Comparison of ENCODE assay signal across 24 cellular contexts in genomic region chr13:77047649-77048343, GRCh38. TPM values are rescaled to one million over a fixed set of nuclear protein-coding genes. Genes with fewer than 3 reads are reported as not detected.
DNase-seq lines count a peak whose midpoint lies in the region; ATAC-seq and TF ChIP-seq lines count a peak whose summit lies in the region.
"Had no signal": no experiment of that assay in that cellular context is flagged by ENCODE, and none has a peak within 500 bp of the region (broad histone marks: within the 10 kb centered on the region; RNA-seq: fewer than 3 reads in every experiment).

No MANE protein-coding gene starts in this region.

- H3K4me3 Mint-ChIP-seq in GM23338, result no peak overlapping the region
- no peak overlapping the region for H3K4me3 Mint-ChIP-seq in T-helper 17 cell
- no peak overlapping the region for H3K4me3 Mint-ChIP-seq in effector memory CD8-positive, alpha-beta T cell
- H3K4me3 Mint-ChIP-seq: activated naive CD4-positive, alpha-beta T cell treated with anti-CD3 and anti-CD28 coated beads for 36 hours; activated T-cell treated with anti-CD3 and anti-CD28 coated beads, Interleukin-2, amount 50 U/mL, for 4 hours; HFFc6; memory B cell had no signal

- no peaks in the 10 kb centered on the region for H3F3A ChIP-seq in GM23338 (replicated peaks; ENCODE audit: low read depth)

- peaks cover 3% of the 10 kb centered on the region for H3K27me3 Mint-ChIP-seq in GM23338 (ENCODE audit: insufficient read depth, low read depth, poor library complexity)
- no peaks in the 10 kb centered on the region for H3K27me3 Mint-ChIP-seq in T-helper 17 cell
- no peaks in the 10 kb centered on the region for H3K27me3 Mint-ChIP-seq in effector memory CD8-positive, alpha-beta T cell
- H3K27me3 Mint-ChIP-seq: memory B cell had no signal

- no peaks in the 10 kb centered on the region; the same call in 1 of the 2 replicates for H3K36me3 ChIP-seq in GM23338 (ENCODE audit: insufficient read depth)
- peaks cover 57% of the 10 kb centered on the region for H3K36me3 ChIP-seq in neutrophil

- peaks cover 17% of the 10 kb centered on the region for H3K9me3 Mint-ChIP-seq in GM23338
- H3K9me3 Mint-ChIP-seq in effector memory CD8-positive, alpha-beta T cell, result no peaks in the 10 kb centered on the region
- H3K9me3 Mint-ChIP-seq: activated naive CD4-positive, alpha-beta T cell treated with anti-CD3 and anti-CD28 coated beads for 36 hours; activated T-cell treated with anti-CD3 and anti-CD28 coated beads, Interleukin-2, amount 50 U/mL, for 4 hours; HFFc6; memory B cell had no signal

- DNase-seq in GM23338 (ENCODE audit: low spot score) (no peak), T-helper 17 cell (no peak), DMS114 treated with DMSO at 0.1 percent for 48 hours (lab: John Stamatoyannopoulos, UW; ENCODE audit: unreplicated experiment) (no peak), NCI-H446 (lab: John Stamatoyannopoulos, UW) (no peak), NCI-H1048 (lab: John Stamatoyannopoulos, UW) (no peak)
- no peak for DNase-seq in effector memory CD8-positive, alpha-beta T cell
- DNase-seq: activated naive CD4-positive, alpha-beta T cell treated with anti-CD3 and anti-CD28 coated beads for 36 hours; activated T-cell treated with anti-CD3 and anti-CD28 coated beads, Interleukin-2, amount 50 U/mL, for 4 hours; aorta; cortex of kidney; HFFc6; left colon; MM.1S; NCI-H1436; NCI-H510A; PC-9; Right ventricle myocardium superior; stimulated activated CD4-positive, alpha-beta T cell treated with anti-CD3 and anti-CD28 coated beads, Interleukin-4, amount 100 ng/mL, for 1 hour; stimulated activated naive CD4-positive, alpha-beta T cell had no signal

- H3K27ac Mint-ChIP-seq in GM23338, result no peak overlapping the region
- peak overlapping the region; percentile 61 for H3K27ac Mint-ChIP-seq in T-helper 17 cell
- H3K27ac Mint-ChIP-seq in effector memory CD8-positive, alpha-beta T cell, result peak overlapping the region; percentile 12 to 72
- H3K27ac Mint-ChIP-seq: HFFc6 had no signal

- H3K27me3 ChIP-seq in GM23338 (ENCODE audit: insufficient read depth) (no peaks in the 10 kb centered on the region), neutrophil (no peaks in the 10 kb centered on the region)
- H3K27me3 ChIP-seq: right atrium auricular region had no signal

- peak; percentile 54 for ATAC-seq in GM23338
- no peak for ATAC-seq in T-helper 17 cell
- ATAC-seq in effector memory CD8-positive, alpha-beta T cell (replicated peaks), result no peak
- ATAC-seq: activated T-cell treated with anti-CD3 and anti-CD28 coated beads, Interleukin-2, amount 50 U/mL, for 4 hours; left colon had no signal

- H3K4me1 ChIP-seq in GM23338 (ENCODE audit: insufficient read depth), result peaks cover 12% of the 10 kb centered on the region; the same call in 1 of the 2 replicates
- peaks cover 17 to 22% of the 10 kb centered on the region in 2 experiments for H3K4me1 ChIP-seq in neutrophil (ENCODE audit: control insufficient read depth in 1 of 2, insufficient read depth in 1 of 2, low read depth in 1 of 2, low read length in 1 of 2)
- H3K4me1 ChIP-seq: parathyroid adenoma, right atrium auricular region had no signal

- no peaks in the 10 kb centered on the region for H3K9me2 ChIP-seq in GM23338 (ENCODE audit: insufficient read depth)

- H3K4me3 ChIP-seq in GM23338 (no peak overlapping the region), neutrophil (ENCODE audit: low read depth in 1 of 2, low read length in 1 of 2) (no peak overlapping the region)
- H3K4me3 ChIP-seq: PC-9, right atrium auricular region, thoracic aorta had no signal

- H3K27ac ChIP-seq in GM23338 (ENCODE audit: low read depth) (0 out of 2 replicates have a peak overlapping the region, but pooled peaks have one; percentile 22), neutrophil (peak overlapping the region; percentile 79)
- H3K27ac ChIP-seq: parathyroid adenoma, PC-9, right atrium auricular region, thoracic aorta had no signal

- H3K9me3 ChIP-seq in T-helper 17 cell (ENCODE audit: control insufficient read depth, low read length, poor library complexity, severe bottlenecking), result no peaks in the 10 kb centered on the region
- no peaks in the 10 kb centered on the region for H3K9me3 ChIP-seq in neutrophil
- H3K9me3 ChIP-seq: right atrium auricular region, thoracic aorta had no signal

- peaks cover 48% of the 10 kb centered on the region for H3K36me3 Mint-ChIP-seq in GM23338 (ENCODE audit: low read depth)
- peaks cover 10% of the 10 kb centered on the region for H3K36me3 Mint-ChIP-seq in T-helper 17 cell (ENCODE audit: low read depth)
- H3K36me3 Mint-ChIP-seq in effector memory CD8-positive, alpha-beta T cell (ENCODE audit: insufficient read depth), result peaks cover 66% of the 10 kb centered on the region

- peaks cover 23% of the 10 kb centered on the region for H3K4me1 Mint-ChIP-seq in GM23338
- peaks cover 14% of the 10 kb centered on the region for H3K4me1 Mint-ChIP-seq in T-helper 17 cell
- H3K4me1 Mint-ChIP-seq in effector memory CD8-positive, alpha-beta T cell (ENCODE audit: low read depth in 2 of 2), result no peaks in the 10 kb centered on the region

- H3K4me2 ChIP-seq in GM23338, result 0 out of 2 replicates have a peak overlapping the region, but pooled peaks have one; percentile 14
- H3K4me2 ChIP-seq: PC-9 had no signal

- no peaks in the 10 kb centered on the region for H3K79me2 ChIP-seq in GM23338 (replicated peaks; ENCODE audit: insufficient read depth)
- H3K79me2 ChIP-seq: parathyroid adenoma had no signal

- no peaks in the 10 kb centered on the region for H4K20me1 ChIP-seq in GM23338 (replicated peaks; ENCODE audit: insufficient read depth)

- TF ChIP-seq CTCF in GM23338 (conservative IDR thresholded peaks at IDR 0.05; ENCODE audit: low read depth in 2 of 2) (no peak), neutrophil (IDR thresholded peaks at IDR 0.05) (no peak)

- H2AFZ ChIP-seq in GM23338, result no peak overlapping the region
- H2AFZ ChIP-seq: parathyroid adenoma, PC-9 had no signal

TF ChIP-seq in GM23338, 12 proteins besides CTCF, POLR2A, EP300 and RAD21:
- TF ChIP-seq CREB1 (CRISPR knock-in tag; IDR thresholded peaks at IDR 0.05; ENCODE audit: low read depth) (no peak), JUNB (IDR thresholded peaks at IDR 0.05; ENCODE audit: unreplicated experiment) (no peak)

RNA-seq across cellular contexts. Expression of gene FBXL3, which starts 20.8 kb away (rescaled TPM):
- total RNA-seq in GM23338 (2014; rRNA removed; shearing (Covaris generic)), result 14.6 and 19.4 TPM in 2 replicates
- polyA plus RNA-seq in GM23338 (2016; fragmentation: Nextera tagmentation; extraction: Ambion mirVana), result 3.9 and 5.0 TPM in 2 replicates
- 10 to 100 TPM; 74.3 to 81.2 TPM for total RNA-seq in T-helper 17 cell

RNA-seq across cellular contexts. Expression of gene CLN5, which starts 55.9 kb away (rescaled TPM):
- 8.0 and 9.5 TPM in 2 replicates for total RNA-seq in GM23338 (2014; rRNA removed; shearing (Covaris generic))
- 5.2 and 6.5 TPM in 2 replicates for polyA plus RNA-seq in GM23338 (2016; fragmentation: Nextera tagmentation; extraction: Ambion mirVana)
- total RNA-seq in T-helper 17 cell, result 10 to 100 TPM; 21.5 to 32.8 TPM
